ENCODE assay signal across 8 cellular contexts in the genomic region with DNA sequence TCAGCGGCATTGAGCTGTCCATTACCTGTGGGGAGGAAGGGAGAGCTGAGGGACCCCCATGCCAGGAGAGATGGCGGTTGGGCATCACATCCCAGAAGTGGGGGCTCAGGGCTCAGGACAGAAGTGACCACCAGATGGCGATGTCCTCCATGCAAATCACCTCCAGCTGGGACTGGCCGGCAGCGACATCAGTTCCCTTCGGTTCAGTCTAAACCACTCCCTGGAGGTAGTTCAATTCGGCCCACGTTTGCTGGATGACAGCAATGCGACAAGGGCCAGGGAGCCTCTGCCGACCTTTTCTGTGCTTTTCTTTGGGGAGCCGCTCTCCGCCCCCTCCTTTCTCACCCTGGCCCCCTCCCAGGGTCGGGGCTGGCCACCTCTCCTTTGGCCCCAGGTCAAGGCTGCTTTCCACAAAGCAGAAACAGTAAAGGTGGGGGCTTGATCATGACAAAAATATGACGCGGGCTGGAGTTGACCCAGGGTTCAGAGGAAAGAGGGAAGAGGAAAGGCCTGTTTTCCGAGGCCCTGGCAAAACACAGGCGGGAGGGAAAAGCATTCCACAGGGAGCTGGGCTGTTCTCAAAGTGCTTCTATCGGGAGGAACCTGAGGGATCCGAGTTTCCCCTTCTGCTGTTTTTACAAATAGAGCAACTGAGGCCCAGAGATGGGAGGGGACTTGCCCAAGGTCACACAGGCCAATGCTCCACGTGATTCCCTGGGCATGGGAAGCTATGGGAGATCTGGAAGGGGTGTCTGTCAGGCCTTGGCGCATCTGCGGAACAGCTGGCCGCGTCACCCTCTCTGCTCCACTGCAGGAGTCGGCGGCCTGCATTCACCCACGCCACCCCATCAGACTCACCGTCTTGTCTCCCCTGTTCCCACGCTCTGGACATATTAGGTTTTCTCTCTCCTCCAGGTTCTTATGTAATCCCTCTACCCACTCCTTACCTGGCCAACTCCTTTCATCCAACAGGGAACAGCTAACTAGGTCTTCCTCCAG. TPM values are rescaled to one million over a fixed set of nuclear protein-coding genes. Genes with fewer than 3 reads are reported as not detected.
A peak's percentile ranks its signal among the peaks of the same experiment; 100 is the strongest.
DNase-seq lines count a peak whose midpoint lies in the region; ATAC-seq and TF ChIP-seq lines count a peak whose summit lies in the region.

No MANE protein-coding gene starts in this region.

- H3K79me1 ChIP-seq in trophoblast cell (ENCODE audit: low read length) = peaks cover 17% of the 10 kb centered on the region

- H4K8ac ChIP-seq in trophoblast cell (ENCODE audit: low read depth, low read length) = peak overlapping the region; percentile 39

- H3K27me3 Mint-ChIP-seq in CD4-positive, alpha-beta memory T cell = peaks cover 7 to 8% of the 10 kb centered on the region in 2 donors

- no peak overlapping the region for H3K9ac ChIP-seq in trophoblast cell (ENCODE audit: low read length)

- H2BK120ac ChIP-seq in trophoblast cell (ENCODE audit: insufficient read depth, low read length, poor library complexity) = peak overlapping the region; percentile 72

- peak overlapping the region; percentile 3 for H3K14ac ChIP-seq in trophoblast cell (ENCODE audit: low read length)

- H3K79me2 ChIP-seq in trophoblast cell (ENCODE audit: control insufficient read depth, insufficient read depth, low read length, poor library complexity) = peaks cover 4% of the 10 kb centered on the region

- TF ChIP-seq CTCF in tibial artery (IDR thresholded peaks at IDR 0.05) = peak; percentile 84 to 95

- H3K4me3 ChIP-seq in CD4-positive, alpha-beta memory T cell (ENCODE audit: low read length in 2 of 2) = no peak overlapping the region
- no peak overlapping the region for H3K4me3 ChIP-seq in trophoblast cell (ENCODE audit: low read depth, low read length)
- H3K4me3 ChIP-seq in tibial artery = peak overlapping the region in 1 of 2 donors; percentile 3

- peak overlapping the region; percentile 17 for H2AK5ac ChIP-seq in trophoblast cell (ENCODE audit: low read length)

- POLR2A ChIA-PET in CD4-positive, alpha-beta memory T cell (lab: Charles Lee; ENCODE audit: partially characterized antibody) = no interaction called here

- DNase-seq in CD4-positive, alpha-beta memory T cell = peak; percentile 34 to 50 (median 42)
- DNase-seq in HS-27A (ENCODE audit: low read depth) = peak; percentile 34
- peak; percentile 50 for DNase-seq in SKM-1 (lab: John Stamatoyannopoulos, UW; ENCODE audit: unreplicated experiment)
- DNase-seq in activated naive CD8-positive, alpha-beta T cell treated with anti-CD3 and anti-CD28 coated beads, Interleukin-2, amount 50 U/mL, for 16 hours (ENCODE audit: low read depth, low spot score) = peak; percentile 40
- peak; percentile 92 for DNase-seq in Right ventricle myocardium superior
- peak; percentile 77 to 86 for DNase-seq in trophoblast cell
- peak; percentile 91 to 92 for DNase-seq in tibial artery

- no peak overlapping the region for H3K27ac ChIP-seq in CD4-positive, alpha-beta memory T cell (ENCODE audit: low read depth, low read length)
- peak overlapping the region; percentile 6 for H3K27ac ChIP-seq in trophoblast cell (ENCODE audit: low read depth, low read length)
- peak overlapping the region; percentile 9 to 38 for H3K27ac ChIP-seq in tibial artery

- H2BK5ac ChIP-seq in trophoblast cell (ENCODE audit: low read depth, low read length, poor library complexity) = peak overlapping the region; percentile 38

- H3K4ac ChIP-seq in trophoblast cell (ENCODE audit: low read depth, low read length) = no peak overlapping the region

- peak overlapping the region; percentile 69 for H4K91ac ChIP-seq in trophoblast cell (ENCODE audit: low read depth, low read length)

- H3K4me1 Mint-ChIP-seq in CD4-positive, alpha-beta memory T cell = no peaks in the 10 kb centered on the region

- H4K12ac ChIP-seq in trophoblast cell (ENCODE audit: low read depth, low read length) = no peak overlapping the region

- H3K36me3 ChIP-seq in CD4-positive, alpha-beta memory T cell (ENCODE audit: insufficient read depth, low read length) = no peaks in the 10 kb centered on the region
- no peaks in the 10 kb centered on the region for H3K36me3 ChIP-seq in trophoblast cell (ENCODE audit: control insufficient read depth in 1 of 2, insufficient read depth in 2 of 2, low read length in 2 of 2)
- H3K36me3 ChIP-seq in tibial artery = no peaks in the 10 kb centered on the region

- peak overlapping the region; percentile 27 for H3K18ac ChIP-seq in trophoblast cell (ENCODE audit: low read length)

- H3K4me3 Mint-ChIP-seq in CD4-positive, alpha-beta memory T cell = no peak overlapping the region

- no peak overlapping the region for H3K23ac ChIP-seq in trophoblast cell (ENCODE audit: low read length)

- H3K27me3 ChIP-seq in CD4-positive, alpha-beta memory T cell (ENCODE audit: insufficient read depth, low read length) = no peaks in the 10 kb centered on the region
- H3K27me3 ChIP-seq in trophoblast cell (ENCODE audit: insufficient read depth, low read length) (no peaks in the 10 kb centered on the region), tibial artery (peaks cover 0 to 10% of the 10 kb centered on the region in 2 donors)

- H3K4me1 ChIP-seq in CD4-positive, alpha-beta memory T cell (ENCODE audit: insufficient read depth, low read length) = no peaks in the 10 kb centered on the region
- H3K4me1 ChIP-seq in trophoblast cell (ENCODE audit: control insufficient read depth in 1 of 2, insufficient read depth in 2 of 2, low read length in 2 of 2) (peaks cover 25 to 26% of the 10 kb centered on the region in 2 experiments), tibial artery (peaks cover 4 to 39% (median 24%) of the 10 kb centered on the region in 4 donors)

- intact Hi-C loops in CD4-positive, alpha-beta memory T cell (cut with micrococcal nuclease) = loop anchor here (1.0 kb wide), 1 partner anchor 520 kb away; no protein-coding TSS in a partner anchor
- intact Hi-C loops in Right ventricle myocardium superior (cut with DNase I) (loop anchor here (2.0 kb wide), 2 partner anchors 268 to 472 kb away; no protein-coding TSS in a partner anchor), tibial artery (cut with DNase I; ENCODE audit: low total_unique reads) (loop anchor here (1.0 to 5.0 kb wide), 2 partner anchors 267 to 458 kb away; no protein-coding TSS in a partner anchor)

- H3K4me2 ChIP-seq in trophoblast cell (ENCODE audit: low read length) = peak overlapping the region; percentile 32

- no peaks in the 10 kb centered on the region for H3K9me3 ChIP-seq in CD4-positive, alpha-beta memory T cell (ENCODE audit: control insufficient read depth in 1 of 2, low read length in 2 of 2)
- H3K9me3 ChIP-seq in trophoblast cell (ENCODE audit: insufficient read depth, low read depth, low read length) = no peaks in the 10 kb centered on the region
- H3K9me3 ChIP-seq in tibial artery = no peaks in the 10 kb centered on the region

- H3K9me3 Mint-ChIP-seq in CD4-positive, alpha-beta memory T cell = peaks cover 0 to 1% (median 0%) of the 10 kb centered on the region in 8 donors

- no peaks in the 10 kb centered on the region for H3K36me3 Mint-ChIP-seq in CD4-positive, alpha-beta memory T cell

- peak overlapping the region; percentile 51 for H2BK12ac ChIP-seq in trophoblast cell (ENCODE audit: low read length)

- peak; percentile 72 for ATAC-seq in Right ventricle myocardium superior (ENCODE audit: poor library complexity)
- ATAC-seq in HG02571 (IDR thresholded peaks at IDR 0.05; ENCODE audit: unreplicated experiment) = no peak

- H3K27ac Mint-ChIP-seq in CD4-positive, alpha-beta memory T cell = no peak overlapping the region

- WGBS in trophoblast cell (ENCODE audit: extremely low coverage, insufficient coverage, insufficient read length) = no CpG with 5 or more reads among the region's 29 CpGs

- peak overlapping the region; percentile 31 for H2AFZ ChIP-seq in trophoblast cell (ENCODE audit: insufficient read depth, low read length, poor library complexity)

- CTCF ChIA-PET in CD4-positive, alpha-beta memory T cell (lab: Charles Lee; ENCODE audit: partially characterized antibody) = interaction anchor here (0.9 to 4.1 kb wide), 10 partner anchors 11 to 520 kb away, joined by 3 to 38 read pairs (median 4); no protein-coding TSS in a partner anchor

RNA-seq across cellular contexts. Expression of gene FBXO7, which starts 54.7 kb away (rescaled TPM):
- 10 to 100 TPM; 89.3 to 95.3 TPM for total RNA-seq in CD4-positive, alpha-beta memory T cell
- 100 to 1,000 TPM; 144 to 189 TPM for polyA plus RNA-seq in CD4-positive, alpha-beta memory T cell
- total RNA-seq in Right ventricle myocardium superior = 30.3 TPM
- 86.2 and 87.3 TPM in 2 replicates for polyA plus RNA-seq in trophoblast cell (2013)

Comparison
In these comparisons a context has a peak if more than half of its experiments do, and no peak if none do; other contexts are left out.
1. DNase-seq: peak in every context shown above with its lines; median percentile 92 in Right ventricle myocardium superior; 92 in tibial artery; 82 in trophoblast cell; 50 in SKM-1; 42 in CD4-positive, alpha-beta memory T cell; 40 in activated naive CD8-positive, alpha-beta T cell treated with anti-CD3 and anti-CD28 coated beads, Interleukin-2, amount 50 U/mL, for 16 hours; 34 in HS-27A.